ENCODE assay signal across 11 cellular contexts in genomic region chr14:64721899-64722298, GRCh38. TPM values are rescaled to one million over a fixed set of nuclear protein-coding genes. Genes with fewer than 3 reads are reported as not detected.
DNase-seq lines count a peak whose midpoint lies in the region; ATAC-seq, FAIRE-seq and TF ChIP-seq lines count a peak whose summit lies in the region.
"Had no signal": no experiment of that assay in that cellular context is flagged by ENCODE, and none has a peak within 500 bp of the region (broad histone marks: within the 10 kb centered on the region; RNA-seq: fewer than 3 reads in every experiment).

No MANE protein-coding gene starts in this region.

- H3K9ac ChIP-seq in liver (ENCODE audit: low read depth in 1 of 2, low read length in 2 of 2) = no peak overlapping the region
- H3K9ac ChIP-seq in HepG2 (ENCODE audit: insufficient read depth, low read depth, low read length) = no peak overlapping the region
- H3K9ac ChIP-seq in endocrine pancreas (ENCODE audit: control insufficient read depth, insufficient read depth, low read length) = peak overlapping the region; percentile 19

- peaks cover 7% of the 10 kb centered on the region for H3K36me3 Mint-ChIP-seq in osteocyte (ENCODE audit: unreplicated experiment)
- H3K36me3 Mint-ChIP-seq: naive B cell had no signal

- no peak for FAIRE-seq in HepG2 (lab: Jason Lieb, UNC)

- intact Hi-C loops in HepG2 (cut with micrococcal nuclease; ENCODE audit: unreplicated experiment) = no loop called here

- H3K36me3 ChIP-seq in liver (ENCODE audit: control insufficient read depth in 4 of 4, insufficient read depth in 3 of 4, low read depth in 1 of 4, low read length in 3 of 4) = no peaks in the 10 kb centered on the region
- H3K36me3 ChIP-seq in HepG2 (replicated peaks in 1 of 2; ENCODE audit: control insufficient read depth in 1 of 2, insufficient read depth in 2 of 2, low read length in 2 of 2) = no peaks in the 10 kb centered on the region
- H3K36me3 ChIP-seq in endocrine pancreas (ENCODE audit: control insufficient read depth, insufficient read depth, low read length) = no peaks in the 10 kb centered on the region

- peaks cover 11 to 61% (median 41%) of the 10 kb centered on the region in 4 donors for H3K4me1 ChIP-seq in liver (ENCODE audit: control insufficient read depth in 4 of 4, insufficient read depth in 4 of 4, low read length in 3 of 4)
- peaks cover 60% of the 10 kb centered on the region for H3K4me1 ChIP-seq in HepG2 (ENCODE audit: insufficient read depth, low read length)
- peaks cover 5% of the 10 kb centered on the region for H3K4me1 ChIP-seq in endocrine pancreas (ENCODE audit: control insufficient read depth, insufficient read depth, low read length)

- no peak for ATAC-seq in HepG2
- ATAC-seq in HG03025 (IDR thresholded peaks at IDR 0.05; ENCODE audit: low FRiP score, unreplicated experiment) = no peak

- no peaks in the 10 kb centered on the region for H3K27me3 Mint-ChIP-seq in osteocyte (ENCODE audit: unreplicated experiment)

- H4K20me1 ChIP-seq in HepG2 (ENCODE audit: insufficient read depth, low read length) = no peaks in the 10 kb centered on the region

- H3K9me3 Mint-ChIP-seq in osteocyte (ENCODE audit: unreplicated experiment) = no peaks in the 10 kb centered on the region

- 89% methylated on average over 9 of the region's 9 CpGs for WGBS in liver
- 93% methylated on average over 9 of the region's 9 CpGs for WGBS in HepG2 (ENCODE audit: low lambda C conversion rate)

- H3K4me3 ChIP-seq in liver (ENCODE audit: low read depth in 1 of 3, low read length in 3 of 3) (no peak overlapping the region), HepG2 (replicated peaks in 1 of 3; ENCODE audit: insufficient read depth in 1 of 3, low read depth in 2 of 3, low read length in 3 of 3) (no peak overlapping the region), endocrine pancreas (ENCODE audit: control insufficient read depth, insufficient read depth, low read length) (no peak overlapping the region)

- POLR2A ChIA-PET in HepG2 (lab: Yijun Ruan, JAX) = interaction anchor here (1.1 to 1.3 kb wide), 2 partner anchors 14 to 15 kb away, joined by 3 read pairs; no protein-coding TSS in a partner anchor

- peaks cover 91% of the 10 kb centered on the region for H3K4me1 Mint-ChIP-seq in osteocyte (ENCODE audit: unreplicated experiment)

- BruUV-seq in HepG2 (replicated peaks; lab: Mats Ljungman, UMichigan) = no TSS peak

- no peak for TF ChIP-seq POLR2A in HepG2 (IDR thresholded peaks at IDR 0.05; ENCODE audit: insufficient read depth in 1 of 2, low read depth in 2 of 2, low read length in 2 of 2)

- TF ChIP-seq RAD21 in liver (IDR thresholded peaks at IDR 0.05) (no peak), HepG2 (CRISPR knock-in tag; IDR thresholded peaks at IDR 0.05) (no peak)

- peak overlapping the region; percentile 83 for H3K27ac Mint-ChIP-seq in osteocyte (ENCODE audit: unreplicated experiment)

- TF ChIP-seq CTCF in liver (IDR thresholded peaks at IDR 0.05; ENCODE audit: low read depth, low read length, missing input control) (no peak), HepG2 (CRISPR knock-in tag; IDR thresholded peaks at IDR 0.05) (no peak), osteocyte (IDR thresholded peaks at IDR 0.05) (no peak)

- CTCF ChIA-PET in HepG2 (lab: Yijun Ruan, JAX; ENCODE audit: low intra/inter-chr PET ratio, low total read pairs) = no interaction called here

- H3K79me2 ChIP-seq in HepG2 (ENCODE audit: insufficient read depth, low read length) = peaks cover 13% of the 10 kb centered on the region

- H3K4me3 Mint-ChIP-seq in osteocyte (ENCODE audit: unreplicated experiment) = no peak overlapping the region
- H3K4me3 Mint-ChIP-seq: naive B cell had no signal

- H3K9me3 ChIP-seq in liver (ENCODE audit: control insufficient read depth in 4 of 4, low read length in 3 of 4) = no peaks in the 10 kb centered on the region
- H3K9me3 ChIP-seq in HepG2 (ENCODE audit: low read length) = no peaks in the 10 kb centered on the region
- H3K9me3 ChIP-seq in endocrine pancreas (ENCODE audit: control insufficient read depth, low read length) = no peaks in the 10 kb centered on the region

- no peak overlapping the region for H3K4me2 ChIP-seq in HepG2 (ENCODE audit: low read depth, low read length)

- no peak for TF ChIP-seq EP300 in HepG2 (IDR thresholded peaks at IDR 0.05; ENCODE audit: low read depth in 2 of 2, low read length in 2 of 2)
- TF ChIP-seq EP300 in HepG2 (CRISPR knock-in tag; IDR thresholded peaks at IDR 0.05; ENCODE audit: borderline replicate concordance) = no peak

- in situ Hi-C loops in HepG2 (cut with HindIII; ENCODE audit: extremely low pct_ligation_motif_present, low pct_unique_long_range_greater_than_20kb) = no loop called here

- DNase-seq in HepG2 (ENCODE audit: low spot score) (no peak), osteocyte (ENCODE audit: extremely low spot score, unreplicated experiment) (no peak), mucosa of gallbladder (ENCODE audit: low spot score) (no peak), ureter (ENCODE audit: low spot score) (no peak)
- DNase-seq in stimulated activated CD4-positive, alpha-beta T cell treated with anti-CD3 and anti-CD28 coated beads, Interleukin-2, amount 100 ng/mL, for 24 hours = no peak
- DNase-seq: cortex of kidney; naive B cell; stimulated activated CD4-positive, alpha-beta T cell treated with anti-CD3 and anti-CD28 coated beads, Interleukin-4, amount 100 ng/mL, for 1 hour had no signal

- H3K27ac ChIP-seq in liver (ENCODE audit: low read depth in 1 of 2, low read length in 2 of 2) (peak overlapping the region; percentile 61 to 75), HepG2 (ENCODE audit: extremely low read length, insufficient read depth, low read length) (no peak overlapping the region)

- no peak overlapping the region for H2AFZ ChIP-seq in HepG2 (ENCODE audit: low read length)

- H3K27me3 ChIP-seq in liver (ENCODE audit: control insufficient read depth in 4 of 4, insufficient read depth in 4 of 4, low read length in 3 of 4) = no peaks in the 10 kb centered on the region
- no peaks in the 10 kb centered on the region for H3K27me3 ChIP-seq in HepG2 (ENCODE audit: control insufficient read depth in 1 of 2, insufficient read depth in 2 of 2, low read length in 2 of 2)
- no peaks in the 10 kb centered on the region for H3K27me3 ChIP-seq in endocrine pancreas (ENCODE audit: control insufficient read depth, insufficient read depth, low read length)

TF ChIP-seq in liver, 16 proteins besides CTCF, POLR2A, EP300 and RAD21:
- no peak for TF ChIP-seq SP1 (IDR thresholded peaks at IDR 0.05)
- TF ChIP-seq NR2F2 (IDR thresholded peaks at IDR 0.05) = no peak

TF ChIP-seq in HepG2, 621 proteins besides CTCF, POLR2A, EP300 and RAD21:
- no peak for TF ChIP-seq ZNF317 (CRISPR knock-in tag; IDR thresholded peaks at IDR 0.05)
- TF ChIP-seq ZNF879 (CRISPR knock-in tag; IDR thresholded peaks at IDR 0.05) = no peak
- TF ChIP-seq MIXL1 (CRISPR knock-in tag; IDR thresholded peaks at IDR 0.05) = no peak
- TF ChIP-seq ZNF335 (CRISPR knock-in tag; IDR thresholded peaks at IDR 0.05) = no peak
- no peak for TF ChIP-seq ARHGAP35 (CRISPR knock-in tag; IDR thresholded peaks at IDR 0.05; ENCODE audit: borderline replicate concordance)
- TF ChIP-seq MNT (IDR thresholded peaks at IDR 0.05) = no peak
- TF ChIP-seq RELA (CRISPR knock-in tag; IDR thresholded peaks at IDR 0.05) = no peak
- TF ChIP-seq ZC3H13 (CRISPR knock-in tag; IDR thresholded peaks at IDR 0.05) = no peak

RNA-seq across cellular contexts. Expression of gene PLEKHG3, which starts 17.7 kb away (rescaled TPM):
- total RNA-seq in liver (10 to 100 TPM; 14.5 to 14.7 TPM), HepG2 (2016; rRNA removed; fragmentation: Illumina TruSeq; extraction: Trizol) (9.5 and 9.8 TPM in 2 replicates), osteocyte (96.3 and 98.3 TPM in 2 replicates), mucosa of gallbladder (101 TPM), ureter (111 TPM)
- polyA plus RNA-seq in liver (10 to 100 TPM in 1 of 2 donors, 1 to 10 TPM in 1; 8.4 to 21.3 TPM), HepG2 (2011; rRNA removed) (7.1 and 7.2 TPM in 2 replicates)
- total RNA-seq in HepG2 (2016; cell fraction: cytosol; rRNA removed; fragmentation: Illumina TruSeq; extraction: Trizol; ENCODE audit: low read depth) = 0.61 and 0.88 TPM in 2 replicates
- 7.2 and 11.8 TPM in 2 replicates for total RNA-seq in HepG2 (2016; cell fraction: insoluble cytoplasmic fraction; rRNA removed; fragmentation: Illumina TruSeq; extraction: Trizol)
- 5.6 and 6.4 TPM in 2 replicates for total RNA-seq in HepG2 (2016; cell fraction: membrane; rRNA removed; fragmentation: Illumina TruSeq; extraction: Trizol)
- total RNA-seq in HepG2 (2016; cell fraction: nucleus; rRNA removed; fragmentation: Illumina TruSeq; extraction: Trizol) = 9.3 and 10.4 TPM in 2 replicates
- 2.7 and 5.6 TPM in 2 replicates for polyA plus RNA-seq in HepG2 (2011; cell fraction: cytosol; rRNA removed)
- 13.8 and 16.9 TPM in 2 replicates for polyA plus RNA-seq in HepG2 (2011; cell fraction: nucleus; rRNA removed)
- 5.4 and 8.7 TPM in 2 replicates for polyA plus RNA-seq in HepG2 (2012)
- 0.60 and 0.61 TPM in 2 replicates for polyA plus RNA-seq in HepG2 (2016; cell fraction: cytosol; fragmentation: Illumina TruSeq; extraction: Trizol; ENCODE audit: low read depth)
- polyA plus RNA-seq in HepG2 (2016; cell fraction: insoluble cytoplasmic fraction; fragmentation: Illumina TruSeq; extraction: Trizol; ENCODE audit: low read depth) = 6.0 and 8.8 TPM in 2 replicates
- polyA plus RNA-seq in HepG2 (2016; cell fraction: membrane; fragmentation: Illumina TruSeq; extraction: Trizol; ENCODE audit: low read depth) = 2.1 and 2.2 TPM in 2 replicates
- 28.5 and 30.1 TPM in 2 replicates for polyA plus RNA-seq in HepG2 (2016; cell fraction: nucleus; fragmentation: Illumina TruSeq; extraction: Trizol; ENCODE audit: insufficient read depth, low read depth)
- polyA minus RNA-seq in HepG2 (2011; rRNA and poly(A)+ RNA removed; ENCODE audit: low replicate concordance) = 9.5 and 51.9 TPM in 2 replicates
- polyA minus RNA-seq in HepG2 (2011; cell fraction: cytosol; rRNA and poly(A)+ RNA removed) = 4.6 and 5.4 TPM in 2 replicates
- 5.1 and 12.0 TPM in 2 replicates for polyA minus RNA-seq in HepG2 (2011; cell fraction: nucleus; rRNA and poly(A)+ RNA removed)
